ENCODE assay signal across 13 cellular contexts in the genomic region with DNA sequence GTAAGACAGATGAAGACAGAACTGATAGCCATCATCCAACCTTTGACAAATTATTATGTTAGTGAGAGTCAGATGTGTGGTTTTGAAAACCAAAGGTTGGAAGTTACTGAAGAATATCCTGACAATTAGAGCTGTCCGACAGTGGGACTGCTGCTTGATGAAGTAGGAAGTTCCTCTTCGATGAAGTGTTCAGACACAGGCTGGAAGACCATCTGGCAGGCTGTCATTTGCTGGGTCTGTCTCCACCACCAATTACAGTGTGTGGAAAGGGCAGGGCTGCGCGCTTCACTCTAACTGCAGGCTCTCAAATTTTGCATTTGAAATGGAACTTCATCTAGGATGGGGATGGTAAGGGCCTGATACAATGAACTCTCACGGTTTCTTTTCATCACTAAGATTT.
"Had no signal": no experiment of that assay in that cellular context is flagged by ENCODE, and none has a peak within 500 bp of the region (broad histone marks: within the 10 kb centered on the region; RNA-seq: fewer than 3 reads in every experiment).

No MANE protein-coding gene starts in this region.

- H3K4me3 Mint-ChIP-seq: activated CD4-positive, alpha-beta T cell treated with anti-CD3 and anti-CD28 coated beads for 36 hours; activated CD8-positive, alpha-beta T cell treated with anti-CD3 and anti-CD28 coated beads, Interleukin-2, amount 10 ng/mL, durations not matched to agents 7 days and 5 days; activated naive CD4-positive, alpha-beta T cell treated with anti-CD3 and anti-CD28 coated beads, Interleukin-2, amount 10 ng/mL, durations not matched to agents 7 days and 5 days; stimulated activated naive CD8-positive, alpha-beta T cell treated with anti-CD3 and anti-CD28 coated beads, Interleukin-15, Interleukin-2, amounts not matched to agents 100 ng/mL and 50 ng/mL, for 24 hours had no signal

- H3K4me1 Mint-ChIP-seq: activated CD4-positive, alpha-beta T cell treated with anti-CD3 and anti-CD28 coated beads for 36 hours; activated naive CD4-positive, alpha-beta T cell treated with anti-CD3 and anti-CD28 coated beads, Interleukin-2, amount 10 ng/mL, durations not matched to agents 7 days and 5 days had no signal

- H3K36me3 Mint-ChIP-seq: activated naive CD4-positive, alpha-beta T cell treated with anti-CD3 and anti-CD28 coated beads, Interleukin-2, amount 10 ng/mL, durations not matched to agents 7 days and 5 days had no signal

- H3K27me3 Mint-ChIP-seq: activated naive CD4-positive, alpha-beta T cell treated with anti-CD3 and anti-CD28 coated beads, Interleukin-2, amount 10 ng/mL, durations not matched to agents 7 days and 5 days; stimulated activated naive CD8-positive, alpha-beta T cell treated with anti-CD3 and anti-CD28 coated beads, Interleukin-15, Interleukin-2, amounts not matched to agents 100 ng/mL and 50 ng/mL, for 24 hours had no signal

- H3K9me3 ChIP-seq: gastroesophageal sphincter, upper lobe of right lung had no signal

- H3K9me3 Mint-ChIP-seq: activated naive CD4-positive, alpha-beta T cell treated with anti-CD3 and anti-CD28 coated beads, Interleukin-2, amount 10 ng/mL, durations not matched to agents 7 days and 5 days; activated T-helper 2 cell treated with anti-CD3 and anti-CD28 coated beads, Interferon-gamma antibody, Interleukin-2, Interleukin-4, amounts not matched to agents 10 μg/mL and 5 μg/mL and 100 μg/mL, durations not matched to agents 14 hours and 24 hours and 36 hours; stimulated activated naive CD8-positive, alpha-beta T cell treated with anti-CD3 and anti-CD28 coated beads, Interleukin-15, Interleukin-2, amounts not matched to agents 100 ng/mL and 50 ng/mL, for 24 hours had no signal

- H3K4me3 ChIP-seq: gastroesophageal sphincter, upper lobe of right lung had no signal

- ATAC-seq: activated CD4-positive, alpha-beta T cell treated with anti-CD3 and anti-CD28 coated beads for 36 hours; activated CD8-positive, alpha-beta T cell treated with anti-CD3 and anti-CD28 coated beads, Interleukin-2, amount 10 ng/mL, durations not matched to agents 7 days and 5 days; gastroesophageal sphincter; sciatic nerve; upper lobe of right lung had no signal

- H3K36me3 ChIP-seq: gastroesophageal sphincter, upper lobe of right lung had no signal

- H3K27me3 ChIP-seq: gastroesophageal sphincter, upper lobe of right lung had no signal

- DNase-seq: activated CD4-positive, alpha-beta T cell treated with anti-CD3 and anti-CD28 coated beads for 36 hours; activated CD8-positive, alpha-beta T cell treated with anti-CD3 and anti-CD28 coated beads, Interleukin-2, amount 10 ng/mL, durations not matched to agents 7 days and 5 days; activated naive CD4-positive, alpha-beta T cell treated with anti-CD3 and anti-CD28 coated beads, Interleukin-2, amount 10 ng/mL, durations not matched to agents 7 days and 5 days; activated T-cell treated with anti-CD3 and anti-CD28 coated beads for 4 hours; dermis blood vessel endothelial cell; kidney glomerular epithelial cell; stimulated activated CD4-positive, alpha-beta T cell treated with anti-CD3 and anti-CD28 coated beads, Interleukin-4, amount 100 ng/mL, for 1 hour; T-helper 9 cell; upper lobe of right lung had no signal

- H3K27ac ChIP-seq: gastroesophageal sphincter, upper lobe of right lung had no signal

- H3K4me1 ChIP-seq: upper lobe of right lung had no signal
